Comparison of ENCODE assay signal across 19 cellular contexts in the genomic region with DNA sequence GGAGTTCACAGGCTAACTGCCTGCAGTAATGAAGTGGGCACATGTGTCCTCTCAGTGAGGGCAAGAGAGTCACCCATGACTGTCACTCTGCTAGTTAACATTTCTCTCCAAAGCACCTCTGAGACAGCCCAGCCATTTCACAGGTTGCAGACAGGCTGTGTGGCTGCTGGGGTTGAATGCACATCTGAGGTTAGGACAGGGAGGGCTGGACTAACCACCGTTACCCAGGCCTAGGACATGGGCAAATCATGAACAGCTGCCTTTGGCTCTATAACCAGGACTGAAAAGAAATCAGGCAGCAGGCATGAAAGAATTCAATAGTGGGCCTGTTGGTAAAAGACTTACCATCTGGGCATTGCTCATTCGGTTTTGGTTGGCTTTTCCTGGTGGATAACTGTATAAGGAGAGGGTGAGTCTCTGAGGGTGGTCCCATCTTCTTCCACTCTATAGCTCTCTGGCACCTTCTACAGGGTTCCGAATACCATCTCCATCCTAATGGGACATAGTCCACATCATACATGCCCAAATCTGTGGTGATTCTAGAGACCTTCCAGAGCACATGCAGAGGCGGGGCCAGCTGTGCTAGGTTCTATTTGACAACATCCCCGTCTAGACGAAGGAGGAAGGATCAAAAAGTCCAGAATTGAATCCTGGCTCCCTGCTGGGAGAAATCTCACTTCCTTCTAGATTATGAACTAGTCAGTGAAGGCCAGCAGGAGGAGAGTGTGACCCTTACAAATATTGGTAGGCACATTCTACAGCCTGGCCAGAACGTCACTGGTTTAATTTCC. TPM values are rescaled to one million over a fixed set of nuclear protein-coding genes. Genes with fewer than 3 reads are reported as not detected.
DNase-seq lines count a peak whose midpoint lies in the region; ATAC-seq and TF ChIP-seq lines count a peak whose summit lies in the region.
"Had no signal": no experiment of that assay in that cellular context is flagged by ENCODE, and none has a peak within 500 bp of the region (broad histone marks: within the 10 kb centered on the region; RNA-seq: fewer than 3 reads in every experiment).

No MANE protein-coding gene starts in this region.

- no peaks in the 10 kb centered on the region for H3K79me2 ChIP-seq in neural progenitor cell (ENCODE audit: low read depth)

- peaks cover 7% of the 10 kb centered on the region for H3K4me1 ChIP-seq in right cardiac atrium (ENCODE audit: control insufficient read depth, insufficient read depth, low read length)
- no peaks in the 10 kb centered on the region for H3K4me1 ChIP-seq in neural progenitor cell

- H4K20me1 ChIP-seq in neural progenitor cell (ENCODE audit: low read depth): no peaks in the 10 kb centered on the region

- no peak overlapping the region for H2AFZ ChIP-seq in neural progenitor cell (replicated peaks)

- no peaks in the 10 kb centered on the region for H3K27me3 ChIP-seq in right cardiac atrium (ENCODE audit: control insufficient read depth, insufficient read depth)
- no peaks in the 10 kb centered on the region for H3K27me3 ChIP-seq in neural progenitor cell
- H3K27me3 ChIP-seq: BLaER1 treated with 17β-estradiol and CSF1 and Interleukin-3, amounts not matched to agents 10 nM and 100 nM had no signal

- no peak overlapping the region for H3K4me2 ChIP-seq in neural progenitor cell

- H3K9me3 Mint-ChIP-seq in neural progenitor cell: no peaks in the 10 kb centered on the region

- no peaks in the 10 kb centered on the region for H3K9me3 ChIP-seq in right cardiac atrium (ENCODE audit: control insufficient read depth, low read length)
- H3K9me3 ChIP-seq in neural progenitor cell (ENCODE audit: low read depth): no peaks in the 10 kb centered on the region

- H3K27me3 Mint-ChIP-seq in neural progenitor cell (ENCODE audit: insufficient read depth, low read depth): peaks cover 2% of the 10 kb centered on the region

- TF ChIP-seq CTCF in neural progenitor cell (IDR thresholded peaks at IDR 0.05): no peak

- H3K27ac ChIP-seq in right cardiac atrium (ENCODE audit: low read length): no peak overlapping the region
- no peak overlapping the region for H3K27ac ChIP-seq in neural progenitor cell

- ATAC-seq in right cardiac atrium: peak; percentile 18 to 38
- ATAC-seq in Right ventricle myocardium inferior: no peak
- ATAC-seq in HG03135 (IDR thresholded peaks at IDR 0.05; ENCODE audit: unreplicated experiment): no peak
- ATAC-seq: PC-3 had no signal

- no peaks in the 10 kb centered on the region for H3K36me3 Mint-ChIP-seq in neural progenitor cell

- peak overlapping the region; percentile 37 for H3K4me3 Mint-ChIP-seq in neural progenitor cell

- DNase-seq in right cardiac atrium (peak in 1 of 3 donors; percentile 27), Right ventricle myocardium inferior (ENCODE audit: missing footprints) (no peak), islet precursor cell (peak; percentile 50), neural progenitor cell (ENCODE audit: low spot score) (no peak), epidermal melanocyte (ENCODE audit: insufficient read length, low spot score) (no peak), glomerular visceral epithelial cell (ENCODE audit: extremely low spot score) (no peak)
- DNase-seq: DMS79, KG1, MV-4-11, NCI-H1417, NCI-H187 treated with DMSO at 0.1 percent for 48 hours, NCI-H2227 treated with DMSO at 0.1 percent for 48 hours, NCI-H510A treated with DMSO at 0.1 percent for 48 hours, NCI-H82, PC-3, RPMI8226, SIG-M5 had no signal

- no peak overlapping the region for H3K9ac ChIP-seq in neural progenitor cell
- H3K9ac ChIP-seq: BLaER1 treated with 17β-estradiol and CSF1 and Interleukin-3, amounts not matched to agents 10 nM and 100 nM had no signal

- H3K4me3 ChIP-seq in right cardiac atrium (ENCODE audit: low read length) (no peak overlapping the region), neural progenitor cell (no peak overlapping the region)
- H3K4me3 ChIP-seq: BLaER1 treated with 17β-estradiol and CSF1 and Interleukin-3, amounts not matched to agents 10 nM and 100 nM had no signal

- intact Hi-C loops in right cardiac atrium (cut with DNase I) (no loop called here), Right ventricle myocardium inferior (cut with DNase I) (no loop called here)

- H3F3A ChIP-seq in neural progenitor cell (ENCODE audit: low read depth): no peaks in the 10 kb centered on the region

- H3K4me1 Mint-ChIP-seq in neural progenitor cell: no peaks in the 10 kb centered on the region

- no peak overlapping the region for H3K27ac Mint-ChIP-seq in neural progenitor cell

- no peaks in the 10 kb centered on the region for H3K36me3 ChIP-seq in neural progenitor cell

- WGBS in right cardiac atrium: 79% methylated on average over 7 of the region's 7 CpGs

RNA-seq across cellular contexts. Expression of gene CRACR2A, which starts 10.8 kb away (rescaled TPM):
- total RNA-seq in right cardiac atrium: 10 to 100 TPM in 2 of 4 donors, 1 to 10 TPM in 2; 7.5 to 15.5 (median 9.8) TPM
- 5.7 TPM for polyA plus RNA-seq in right cardiac atrium
- 4.5 TPM for total RNA-seq in Right ventricle myocardium inferior
- total RNA-seq in neural progenitor cell (ENCODE audit: low replicate concordance): 0.06 and 1.1 TPM in 2 replicates
- total RNA-seq: PC-3 had no signal

Comparison
In these comparisons a context has a peak if more than half of its experiments do, and no peak if none do; other contexts are left out.
1. ATAC-seq: peak in right cardiac atrium (2 of 2); none in Right ventricle myocardium inferior (single experiment) and HG03135 (single experiment).